1 cellular context compared by ENCODE assay signal in genomic region chr1:39026051-39026946, GRCh38.
TF ChIP-seq lines count a peak whose summit lies in the region.

NDUFS5 (plus strand) TSS chr1:39026350; CDS start chr1:39028725, 2,375 bp downstream.

TF ChIP-seq in HepG2, 621 proteins besides CTCF, POLR2A, EP300 and RAD21 (continued from another document and continues in another):
- TF ChIP-seq NR0B2 (CRISPR knock-in tag; IDR thresholded peaks at IDR 0.05) = peak; percentile 49
- TF ChIP-seq YEATS4 (CRISPR knock-in tag; IDR thresholded peaks at IDR 0.05; ENCODE audit: borderline replicate concordance) = peak; percentile 44; the same call in 1 of the 2 replicates
- peak; percentile 48; the same call in 1 of the 2 replicates for TF ChIP-seq HNRNPL (IDR thresholded peaks at IDR 0.05; ENCODE audit: low read depth, low read length)
- peak; percentile 89 for TF ChIP-seq ZNF574 (CRISPR knock-in tag; IDR thresholded peaks at IDR 0.05)
- TF ChIP-seq ATF3 (CRISPR knock-in tag; IDR thresholded peaks at IDR 0.05) = peak; percentile 48; the same call in 1 of the 2 replicates
- TF ChIP-seq TGIF2 (CRISPR knock-in tag; IDR thresholded peaks at IDR 0.05) = peak; percentile 26; the same call in 1 of the 2 replicates
- TF ChIP-seq SAP130 (CRISPR knock-in tag; IDR thresholded peaks at IDR 0.05; ENCODE audit: low read depth) = peak; percentile 92
- no peak for TF ChIP-seq NBN (conservative IDR thresholded peaks at IDR 0.05)
- peak; percentile 50; the same call in 1 of the 2 replicates for TF ChIP-seq MYC (CRISPR knock-in tag; IDR thresholded peaks at IDR 0.05; ENCODE audit: borderline replicate concordance)
- TF ChIP-seq PRPF4 (IDR thresholded peaks at IDR 0.05; ENCODE audit: low read depth, low read length, poor library complexity, severe bottlenecking) = no peak
- TF ChIP-seq CEBPB (IDR thresholded peaks at IDR 0.05; ENCODE audit: borderline replicate concordance, low read depth, low read length) = peak; percentile 50
- 0 out of 4 replicates have a peak, but pooled peaks of 1 of the 2 experiments have one; percentile 8 for TF ChIP-seq MAFK (conservative IDR thresholded peaks at IDR 0.05 in 1 of 2, IDR thresholded peaks at IDR 0.05 in 1 of 2; ENCODE audit: low read length in 2 of 2)
- 0 out of 2 replicates have a peak, but pooled peaks have one; percentile 18 for TF ChIP-seq RBAK (CRISPR knock-in tag; IDR thresholded peaks at IDR 0.05)
- TF ChIP-seq ZNF414 (CRISPR knock-in tag; IDR thresholded peaks at IDR 0.05) = peak; percentile 77; the same call in 1 of the 2 replicates
- TF ChIP-seq RFXAP (CRISPR knock-in tag; IDR thresholded peaks at IDR 0.05; ENCODE audit: borderline replicate concordance) = peak; percentile 88
- TF ChIP-seq SNAI1 (CRISPR knock-in tag; IDR thresholded peaks at IDR 0.05; ENCODE audit: borderline replicate concordance) = 0 out of 2 replicates have a peak, but pooled peaks have one; percentile 76
- TF ChIP-seq BCLAF1 (IDR thresholded peaks at IDR 0.05) = no peak
- TF ChIP-seq HINFP (CRISPR knock-in tag; IDR thresholded peaks at IDR 0.05; ENCODE audit: low read depth) = peak; percentile 80; the same call in 1 of the 2 replicates
- peak; percentile 46; the same call in 1 of the 2 replicates for TF ChIP-seq ZNF678 (CRISPR knock-in tag; IDR thresholded peaks at IDR 0.05)
- peak; percentile 70; the same call in 1 of the 2 replicates for TF ChIP-seq AHR (CRISPR knock-in tag; IDR thresholded peaks at IDR 0.05)
- TF ChIP-seq ZNF20 (CRISPR knock-in tag; IDR thresholded peaks at IDR 0.05) = no peak
- TF ChIP-seq KAT7 (CRISPR knock-in tag; IDR thresholded peaks at IDR 0.05; ENCODE audit: borderline replicate concordance) = peak; percentile 32; the same call in 1 of the 2 replicates
- TF ChIP-seq ELF1 (CRISPR knock-in tag; IDR thresholded peaks at IDR 0.05) = peak; percentile 80
- 0 out of 2 replicates have a peak, but pooled peaks have one; percentile 45 for TF ChIP-seq DZIP1 (CRISPR knock-in tag; IDR thresholded peaks at IDR 0.05)
- TF ChIP-seq ZNF143 (CRISPR knock-in tag; IDR thresholded peaks at IDR 0.05) = peak; percentile 39; the same call in 1 of the 2 replicates
- peak; percentile 75 for TF ChIP-seq RBFOX2 (IDR thresholded peaks at IDR 0.05; ENCODE audit: low read depth, low read length)
- TF ChIP-seq JUND (CRISPR knock-in tag; IDR thresholded peaks at IDR 0.05) = peak; percentile 78; the same call in 1 of the 2 replicates
- peak; percentile 84 for TF ChIP-seq ARID4A (CRISPR knock-in tag; IDR thresholded peaks at IDR 0.05; ENCODE audit: borderline replicate concordance)
- TF ChIP-seq ZNF383 (CRISPR knock-in tag; IDR thresholded peaks at IDR 0.05; ENCODE audit: borderline replicate concordance) = no peak
- no peak for TF ChIP-seq ZXDC (CRISPR knock-in tag; IDR thresholded peaks at IDR 0.05)
- peak; percentile 48; the same call in 1 of the 2 replicates for TF ChIP-seq ZMYM3 (CRISPR knock-in tag; IDR thresholded peaks at IDR 0.05)
- TF ChIP-seq HDAC2 (CRISPR knock-in tag; IDR thresholded peaks at IDR 0.05) = peak; percentile 59; the same call in 1 of the 2 replicates
- 0 out of 2 replicates have a peak, but pooled peaks have one; percentile 32 for TF ChIP-seq TSC22D2 (CRISPR knock-in tag; IDR thresholded peaks at IDR 0.05; ENCODE audit: borderline replicate concordance)
- TF ChIP-seq DRAP1 (CRISPR knock-in tag; IDR thresholded peaks at IDR 0.05) = peak; percentile 83
- peak; percentile 31; the same call in 1 of the 2 replicates for TF ChIP-seq ZNF335 (CRISPR knock-in tag; IDR thresholded peaks at IDR 0.05)
